26 cellular contexts compared by ENCODE assay signal in genomic region chr13:93637852-93638251, GRCh38.
"Had no signal": no experiment of that assay in that cellular context is flagged by ENCODE, and none has a peak within 500 bp of the region (broad histone marks: within the 10 kb centered on the region; RNA-seq: fewer than 3 reads in every experiment).

No MANE protein-coding gene starts in this region.

- H3K27me3 ChIP-seq: colonic mucosa, esophagus squamous epithelium, gastrocnemius medialis, heart right ventricle, left lung had no signal

- H3K27ac ChIP-seq: colonic mucosa, epithelial cell of prostate, esophagus squamous epithelium, gastrocnemius medialis, heart right ventricle, left lung, lower lobe of right lung had no signal

- H3K4me1 ChIP-seq: colonic mucosa, esophagus squamous epithelium, gastrocnemius medialis, heart right ventricle, left lung, lower lobe of right lung had no signal

- DNase-seq: colonic mucosa; cortex of kidney; effector CD8-positive, alpha-beta T cell; effector memory CD8-positive, alpha-beta T cell; endodermal cell; erythroblast; esophagus squamous epithelium; foreskin fibroblast; foreskin melanocyte; gastrocnemius medialis; glutamatergic neuron; head of caudate nucleus; heart right ventricle; hippocampal formation; left cardiac atrium; left lung; left ventricle myocardium superior; lower lobe of right lung; mesenchymal stem cell; midbrain; naive thymus-derived CD4-positive, alpha-beta T cell had no signal

- H3K36me3 ChIP-seq: colonic mucosa, esophagus squamous epithelium, gastrocnemius medialis, heart right ventricle, left lung, lower lobe of right lung had no signal

- H3K9me3 ChIP-seq: colonic mucosa, esophagus squamous epithelium, gastrocnemius medialis, heart right ventricle, left lung, lower lobe of right lung had no signal

- H3K4me3 ChIP-seq: colonic mucosa, esophagus squamous epithelium, gastrocnemius medialis, heart right ventricle, left lung, lower lobe of right lung had no signal

- FAIRE-seq: endometrium, islet of Langerhans, keratinocyte had no signal

- ATAC-seq: effector memory CD8-positive, alpha-beta T cell; esophagus mucosa; gastrocnemius medialis; heart right ventricle; left cardiac atrium; left lung; left ventricle myocardium superior; lower lobe of right lung; naive thymus-derived CD4-positive, alpha-beta T cell had no signal
